16 cellular contexts compared by ENCODE assay signal in genomic region chr13:98580420-98580819, GRCh38.
"Had no signal": no experiment of that assay in that cellular context is flagged by ENCODE, and none has a peak within 500 bp of the region (broad histone marks: within the 10 kb centered on the region; RNA-seq: fewer than 3 reads in every experiment).

No MANE protein-coding gene starts in this region.

- ATAC-seq: effector memory CD8-positive, alpha-beta T cell; gastrocnemius medialis; heart right ventricle; left lobe of liver; right cardiac atrium; stimulated activated naive CD8-positive, alpha-beta T cell treated with anti-CD3 and anti-CD28 coated beads, Interleukin-15, Interleukin-2, amounts not matched to agents 100 U/mL and 50 U/mL, for 24 hours had no signal

- H3K9me3 Mint-ChIP-seq: effector memory CD8-positive, alpha-beta T cell; nephron progenitor cell had no signal

- H3K36me3 ChIP-seq: esophagus muscularis mucosa, gastrocnemius medialis, heart right ventricle, ovary, tibial artery had no signal

- H3K27ac ChIP-seq: gastrocnemius medialis, ovary, tibial artery had no signal

- H3K27me3 Mint-ChIP-seq: effector memory CD8-positive, alpha-beta T cell; progenitor cell of endocrine pancreas had no signal

- H3K4me3 ChIP-seq: esophagus muscularis mucosa, gastrocnemius medialis, heart right ventricle, ovary, tibial artery had no signal

- H3K9me3 ChIP-seq: esophagus muscularis mucosa, gastrocnemius medialis, heart right ventricle, ovary, tibial artery had no signal

- H3K27ac Mint-ChIP-seq: effector memory CD8-positive, alpha-beta T cell; nephron progenitor cell; progenitor cell of endocrine pancreas had no signal

- H3K27me3 ChIP-seq: esophagus muscularis mucosa, gastrocnemius medialis, heart right ventricle, ovary, tibial artery had no signal

- DNase-seq: effector memory CD8-positive, alpha-beta T cell; gastrocnemius medialis; heart right ventricle; hypothalamus; islet precursor cell; midbrain; nephron progenitor cell; ovary; right cardiac atrium; small intestine; stimulated activated CD4-positive, alpha-beta T cell treated with anti-CD3 and anti-CD28 coated beads, Interleukin-2, amount 100 ng/mL, for 48 hours; stimulated activated naive CD8-positive, alpha-beta T cell treated with anti-CD3 and anti-CD28 coated beads, Interleukin-15, Interleukin-2, amounts not matched to agents 100 U/mL and 50 U/mL, for 24 hours; tibial artery had no signal

- H3K4me3 Mint-ChIP-seq: effector memory CD8-positive, alpha-beta T cell; nephron progenitor cell had no signal
